9 cellular contexts compared by ENCODE assay signal in the genomic region with DNA sequence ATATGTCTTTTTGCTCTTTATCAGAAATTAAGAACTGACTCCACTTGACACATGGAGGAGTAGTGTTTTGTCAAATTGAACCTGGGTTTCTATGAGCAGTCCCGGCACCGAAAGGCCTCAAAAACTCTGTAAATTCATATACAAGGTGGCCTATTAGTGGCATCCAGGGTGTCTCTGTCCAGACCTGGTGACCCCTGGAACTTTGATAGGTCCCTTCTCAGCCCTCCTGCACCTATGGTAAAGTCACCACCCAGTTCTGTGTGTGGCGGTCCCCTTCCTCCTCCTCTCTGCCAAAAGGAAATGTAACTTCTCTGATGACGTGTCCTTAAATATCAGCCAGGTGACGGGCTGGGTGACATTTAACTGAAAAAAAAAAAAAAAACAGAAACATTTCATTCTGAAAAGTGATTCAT.
DNase-seq lines count a peak whose midpoint lies in the region; ATAC-seq and TF ChIP-seq lines count a peak whose summit lies in the region.
"Had no signal": no experiment of that assay in that cellular context is flagged by ENCODE, and none has a peak within 500 bp of the region (broad histone marks: within the 10 kb centered on the region; RNA-seq: fewer than 3 reads in every experiment).

No MANE protein-coding gene starts in this region.

- no peaks in the 10 kb centered on the region for H4K20me1 ChIP-seq in neural progenitor cell (ENCODE audit: low read depth)

- no peaks in the 10 kb centered on the region for H3K9me3 ChIP-seq in body of pancreas
- H3K9me3 ChIP-seq in neural progenitor cell (ENCODE audit: low read depth): no peaks in the 10 kb centered on the region

- peak overlapping the region; percentile 98 for H3K27ac Mint-ChIP-seq in activated CD4-positive, alpha-beta memory T cell treated with anti-CD3 and anti-CD28 coated beads for 36 hours
- no peak overlapping the region for H3K27ac Mint-ChIP-seq in neural progenitor cell

- H3K4me3 ChIP-seq in body of pancreas: no peak overlapping the region
- H3K4me3 ChIP-seq in foreskin fibroblast (ENCODE audit: low read depth in 1 of 2, low read length in 2 of 2): no peak overlapping the region
- H3K4me3 ChIP-seq in neural progenitor cell: no peak overlapping the region

- peak; percentile 42 for DNase-seq in GM20000 (ENCODE audit: low spot score)
- peak; percentile 75 for DNase-seq in activated CD4-positive, alpha-beta memory T cell treated with anti-CD3 and anti-CD28 coated beads for 36 hours
- peak; percentile 35 to 57 (median 56) for DNase-seq in body of pancreas
- peak; percentile 39 to 65 for DNase-seq in stimulated activated CD4-positive, alpha-beta T cell treated with anti-CD3 and anti-CD28 coated beads, Interleukin-4, amount 100 ng/mL, for 4 hours
- no peak for DNase-seq in foreskin fibroblast
- DNase-seq in dermis blood vessel endothelial cell: no peak
- no peak for DNase-seq in NCI-H1048 (lab: John Stamatoyannopoulos, UW)
- DNase-seq in neural progenitor cell (ENCODE audit: low spot score): no peak
- DNase-seq: right cardiac atrium had no signal

- H3K27ac ChIP-seq in body of pancreas (peak overlapping the region; percentile 39 to 89 (median 64)), neural progenitor cell (no peak overlapping the region)

- H3K4me3 Mint-ChIP-seq in activated CD4-positive, alpha-beta memory T cell treated with anti-CD3 and anti-CD28 coated beads for 36 hours: peak overlapping the region; percentile 79
- no peak overlapping the region for H3K4me3 Mint-ChIP-seq in neural progenitor cell

- no peaks in the 10 kb centered on the region for H3K36me3 ChIP-seq in body of pancreas (replicated peaks in 1 of 2; ENCODE audit: insufficient read depth in 1 of 2, low read depth in 2 of 2)
- no peaks in the 10 kb centered on the region for H3K36me3 ChIP-seq in neural progenitor cell

- H2AFZ ChIP-seq in neural progenitor cell (replicated peaks): no peak overlapping the region

- TF ChIP-seq POLR2A in body of pancreas (IDR thresholded peaks at IDR 0.05): peak; percentile 34 to 60 (median 54)

- CTCF ChIA-PET in activated CD4-positive, alpha-beta memory T cell treated with anti-CD3 and anti-CD28 coated beads for 36 hours (lab: Charles Lee): interaction anchor here (1.4 kb wide), 1 partner anchor 20 kb away, joined by 4 read pairs; no protein-coding TSS in a partner anchor

- POLR2A ChIA-PET in activated CD4-positive, alpha-beta memory T cell treated with anti-CD3 and anti-CD28 coated beads for 36 hours (lab: Charles Lee): interaction anchor here (0.9 to 7.5 kb wide), 4 partner anchors 21 to 191 kb away, joined by 3 to 32 read pairs (median 5); no protein-coding TSS in a partner anchor

- 48 to 58% methylated on average over 5 of the region's 5 CpGs for WGBS in body of pancreas, 2 donors

- H3K79me2 ChIP-seq in neural progenitor cell (ENCODE audit: low read depth): peaks cover 12% of the 10 kb centered on the region

- peaks cover 58% of the 10 kb centered on the region for H3K4me1 Mint-ChIP-seq in activated CD4-positive, alpha-beta memory T cell treated with anti-CD3 and anti-CD28 coated beads for 36 hours (ENCODE audit: low read depth)
- H3K4me1 Mint-ChIP-seq in neural progenitor cell: peaks cover 25% of the 10 kb centered on the region

- ATAC-seq in body of pancreas: peak; percentile 29
- ATAC-seq: right cardiac atrium had no signal

- TF ChIP-seq CTCF in GM20000 (IDR thresholded peaks at IDR 0.05; ENCODE audit: extremely low read depth, missing control alignments) (no peak), body of pancreas (IDR thresholded peaks at IDR 0.05) (no peak), foreskin fibroblast (IDR thresholded peaks at IDR 0.05; ENCODE audit: low read depth, low read length) (no peak), neural progenitor cell (IDR thresholded peaks at IDR 0.05) (no peak)

- peaks cover 15% of the 10 kb centered on the region for H3F3A ChIP-seq in neural progenitor cell (ENCODE audit: low read depth)

- peaks cover 3% of the 10 kb centered on the region for H3K36me3 Mint-ChIP-seq in activated CD4-positive, alpha-beta memory T cell treated with anti-CD3 and anti-CD28 coated beads for 36 hours
- no peaks in the 10 kb centered on the region for H3K36me3 Mint-ChIP-seq in neural progenitor cell

- no peaks in the 10 kb centered on the region for H3K27me3 ChIP-seq in body of pancreas
- peaks cover 26% of the 10 kb centered on the region for H3K27me3 ChIP-seq in neural progenitor cell

- peaks cover 3% of the 10 kb centered on the region for H3K9me3 Mint-ChIP-seq in activated CD4-positive, alpha-beta memory T cell treated with anti-CD3 and anti-CD28 coated beads for 36 hours
- H3K9me3 Mint-ChIP-seq in neural progenitor cell: no peaks in the 10 kb centered on the region

- H3K4me1 ChIP-seq in body of pancreas (peaks cover 42% of the 10 kb centered on the region), neural progenitor cell (peaks cover 32% of the 10 kb centered on the region)

- H3K9ac ChIP-seq in neural progenitor cell: no peak overlapping the region

- H3K27me3 Mint-ChIP-seq in activated CD4-positive, alpha-beta memory T cell treated with anti-CD3 and anti-CD28 coated beads for 36 hours: no peaks in the 10 kb centered on the region
- peaks cover 15% of the 10 kb centered on the region for H3K27me3 Mint-ChIP-seq in neural progenitor cell (ENCODE audit: insufficient read depth, low read depth)

- H3K4me2 ChIP-seq in neural progenitor cell: no peak overlapping the region

- intact Hi-C loops in activated CD4-positive, alpha-beta memory T cell treated with anti-CD3 and anti-CD28 coated beads for 36 hours (cut with micrococcal nuclease): loop anchor here (1.0 to 2.0 kb wide), 8 partner anchors 8 to 345 kb away; a partner anchor contains a TSS
- intact Hi-C loops in body of pancreas (cut with DNase I): no loop called here

Comparison
In these comparisons a context has a peak if more than half of its experiments do, and no peak if none do; other contexts are left out.
1. DNase-seq: peak in GM20000 (single experiment), activated CD4-positive, alpha-beta memory T cell treated with anti-CD3 and anti-CD28 coated beads for 36 hours (single experiment), body of pancreas (4 of 4) and stimulated activated CD4-positive, alpha-beta T cell treated with anti-CD3 and anti-CD28 coated beads, Interleukin-4, amount 100 ng/mL, for 4 hours (2 of 2); none in foreskin fibroblast (0 of 2), dermis blood vessel endothelial cell (single experiment), NCI-H1048 (single experiment) and neural progenitor cell (single experiment).